1 cellular context compared by ENCODE assay signal in genomic region chr11:34357646-34358257, GRCh38.
A peak's percentile ranks its signal among the peaks of the same experiment; 100 is the strongest.
TF ChIP-seq lines count a peak whose summit lies in the region.

Gene ABTB2, minus strand, starts transcription at chr11:34358010.

TF ChIP-seq in HepG2, 621 proteins besides CTCF, POLR2A, EP300 and RAD21 (continued from another document and continues in another):
- TF ChIP-seq, protein P1, sequence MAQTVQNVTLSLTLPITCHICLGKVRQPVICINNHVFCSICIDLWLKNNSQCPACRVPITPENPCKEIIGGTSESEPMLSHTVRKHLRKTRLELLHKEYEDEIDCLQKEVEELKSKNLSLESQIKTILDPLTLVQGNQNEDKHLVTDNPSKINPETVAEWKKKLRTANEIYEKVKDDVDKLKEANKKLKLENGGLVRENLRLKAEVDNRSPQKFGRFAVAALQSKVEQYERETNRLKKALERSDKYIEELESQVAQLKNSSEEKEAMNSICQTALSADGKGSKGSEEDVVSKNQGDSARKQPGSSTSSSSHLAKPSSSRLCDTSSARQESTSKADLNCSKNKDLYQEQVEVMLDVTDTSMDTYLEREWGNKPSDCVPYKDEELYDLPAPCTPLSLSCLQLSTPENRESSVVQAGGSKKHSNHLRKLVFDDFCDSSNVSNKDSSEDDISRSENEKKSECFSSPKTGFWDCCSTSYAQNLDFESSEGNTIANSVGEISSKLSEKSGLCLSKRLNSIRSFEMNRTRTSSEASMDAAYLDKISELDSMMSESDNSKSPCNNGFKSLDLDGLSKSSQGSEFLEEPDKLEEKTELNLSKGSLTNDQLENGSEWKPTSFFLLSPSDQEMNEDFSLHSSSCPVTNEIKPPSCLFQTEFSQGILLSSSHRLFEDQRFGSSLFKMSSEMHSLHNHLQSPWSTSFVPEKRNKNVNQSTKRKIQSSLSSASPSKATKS (CRISPR knock-in tag; IDR thresholded peaks at IDR 0.05): no peak
- TF ChIP-seq POLR2G (IDR thresholded peaks at IDR 0.05; ENCODE audit: low read depth, low read length) (peak; percentile 91), NFYB (CRISPR knock-in tag; IDR thresholded peaks at IDR 0.05) (peak; percentile 92), SP5 (CRISPR knock-in tag; IDR thresholded peaks at IDR 0.05; ENCODE audit: borderline replicate concordance, low read depth) (no peak), ZFX (CRISPR knock-in tag; IDR thresholded peaks at IDR 0.05; ENCODE audit: low read depth) (no peak), NFE2 (CRISPR knock-in tag; IDR thresholded peaks at IDR 0.05) (no peak), KMT2B (CRISPR knock-in tag; IDR thresholded peaks at IDR 0.05) (no peak), ZSCAN25 (CRISPR knock-in tag; IDR thresholded peaks at IDR 0.05) (no peak), ZNF260 (CRISPR knock-in tag; IDR thresholded peaks at IDR 0.05; ENCODE audit: borderline replicate concordance, low read depth) (no peak), POGZ (CRISPR knock-in tag; IDR thresholded peaks at IDR 0.05) (peak; percentile 21; the same call in 1 of the 2 replicates), GTF3A (CRISPR knock-in tag; conservative IDR thresholded peaks at IDR 0.05) (no peak), ZNF567 (CRISPR knock-in tag; IDR thresholded peaks at IDR 0.05; ENCODE audit: borderline replicate concordance) (no peak), ZFP41 (CRISPR knock-in tag; IDR thresholded peaks at IDR 0.05; ENCODE audit: borderline replicate concordance) (no peak), ZNF326 (CRISPR knock-in tag; IDR thresholded peaks at IDR 0.05; ENCODE audit: borderline replicate concordance) (no peak), SP2 (CRISPR knock-in tag; IDR thresholded peaks at IDR 0.05) (peak; percentile 67), RBM39 (IDR thresholded peaks at IDR 0.05; ENCODE audit: low read depth, low read length, poor library complexity, severe bottlenecking) (no peak), ERF (CRISPR knock-in tag; IDR thresholded peaks at IDR 0.05) (no peak), ZNF124 (CRISPR knock-in tag; IDR thresholded peaks at IDR 0.05) (no peak; the same call in 1 of the 2 replicates), MZF1 (CRISPR knock-in tag; IDR thresholded peaks at IDR 0.05; ENCODE audit: borderline replicate concordance) (no peak), ONECUT2 (CRISPR knock-in tag; IDR thresholded peaks at IDR 0.05) (no peak), SKIL (CRISPR knock-in tag; IDR thresholded peaks at IDR 0.05; ENCODE audit: borderline replicate concordance) (peak; percentile 46; the same call in 1 of the 2 replicates), KDM6A (CRISPR knock-in tag; IDR thresholded peaks at IDR 0.05; ENCODE audit: low read depth) (no peak), REL (CRISPR knock-in tag; conservative IDR thresholded peaks at IDR 0.05) (no peak), SUZ12 (IDR thresholded peaks at IDR 0.05; ENCODE audit: low read depth, low read length) (no peak), ZNF24 (IDR thresholded peaks at IDR 0.05) (no peak), ZNF775 (CRISPR knock-in tag; IDR thresholded peaks at IDR 0.05; ENCODE audit: borderline replicate concordance) (no peak), PCBP1 (IDR thresholded peaks at IDR 0.05; ENCODE audit: borderline replicate concordance, low read depth, low read length) (no peak), ZNF468 (CRISPR knock-in tag; IDR thresholded peaks at IDR 0.05) (no peak), ISL2 (CRISPR knock-in tag; IDR thresholded peaks at IDR 0.05) (no peak), PBX3 (CRISPR knock-in tag; IDR thresholded peaks at IDR 0.05; ENCODE audit: borderline replicate concordance) (no peak), HDAC2 (CRISPR knock-in tag; IDR thresholded peaks at IDR 0.05) (no peak), KMT2A (CRISPR knock-in tag; IDR thresholded peaks at IDR 0.05) (peak; percentile 24; the same call in 1 of the 2 replicates), ZNF598 (CRISPR knock-in tag; IDR thresholded peaks at IDR 0.05; ENCODE audit: borderline replicate concordance) (no peak), ZMAT3 (CRISPR knock-in tag; conservative IDR thresholded peaks at IDR 0.05) (no peak), ZNF839 (CRISPR knock-in tag; IDR thresholded peaks at IDR 0.05; ENCODE audit: borderline replicate concordance) (no peak), TGIF2 (CRISPR knock-in tag; IDR thresholded peaks at IDR 0.05) (0 out of 2 replicates have a peak, but pooled peaks have one; percentile 9), SATB2 (CRISPR knock-in tag; IDR thresholded peaks at IDR 0.05) (no peak), ATM (IDR thresholded peaks at IDR 0.05; ENCODE audit: borderline replicate concordance) (no peak)
- TF ChIP-seq, protein P2, sequence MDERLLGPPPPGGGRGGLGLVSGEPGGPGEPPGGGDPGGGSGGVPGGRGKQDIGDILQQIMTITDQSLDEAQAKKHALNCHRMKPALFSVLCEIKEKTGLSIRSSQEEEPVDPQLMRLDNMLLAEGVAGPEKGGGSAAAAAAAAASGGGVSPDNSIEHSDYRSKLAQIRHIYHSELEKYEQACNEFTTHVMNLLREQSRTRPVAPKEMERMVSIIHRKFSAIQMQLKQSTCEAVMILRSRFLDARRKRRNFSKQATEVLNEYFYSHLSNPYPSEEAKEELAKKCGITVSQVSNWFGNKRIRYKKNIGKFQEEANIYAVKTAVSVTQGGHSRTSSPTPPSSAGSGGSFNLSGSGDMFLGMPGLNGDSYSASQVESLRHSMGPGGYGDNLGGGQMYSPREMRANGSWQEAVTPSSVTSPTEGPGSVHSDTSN (CRISPR knock-in tag; IDR thresholded peaks at IDR 0.05): no peak
- TF ChIP-seq, protein P3, sequence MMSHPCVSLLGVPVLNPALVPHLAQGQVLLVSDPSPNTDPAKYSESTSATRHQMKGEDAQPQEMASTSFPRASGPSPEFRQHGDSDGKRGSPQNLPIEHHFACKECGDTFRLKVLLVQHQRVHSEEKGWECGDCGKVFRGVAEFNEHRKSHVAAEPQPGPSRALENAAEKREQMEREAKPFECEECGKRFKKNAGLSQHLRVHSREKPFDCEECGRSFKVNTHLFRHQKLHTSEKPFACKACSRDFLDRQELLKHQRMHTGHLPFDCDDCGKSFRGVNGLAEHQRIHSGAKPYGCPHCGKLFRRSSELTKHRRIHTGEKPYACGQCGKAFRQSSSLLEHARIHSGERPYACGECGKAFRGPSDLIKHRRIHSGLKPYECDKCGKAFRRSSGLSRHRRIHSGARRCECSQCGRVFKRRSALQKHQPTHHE (CRISPR knock-in tag; IDR thresholded peaks at IDR 0.05; ENCODE audit: borderline replicate concordance): no peak
- TF ChIP-seq, protein P4, sequence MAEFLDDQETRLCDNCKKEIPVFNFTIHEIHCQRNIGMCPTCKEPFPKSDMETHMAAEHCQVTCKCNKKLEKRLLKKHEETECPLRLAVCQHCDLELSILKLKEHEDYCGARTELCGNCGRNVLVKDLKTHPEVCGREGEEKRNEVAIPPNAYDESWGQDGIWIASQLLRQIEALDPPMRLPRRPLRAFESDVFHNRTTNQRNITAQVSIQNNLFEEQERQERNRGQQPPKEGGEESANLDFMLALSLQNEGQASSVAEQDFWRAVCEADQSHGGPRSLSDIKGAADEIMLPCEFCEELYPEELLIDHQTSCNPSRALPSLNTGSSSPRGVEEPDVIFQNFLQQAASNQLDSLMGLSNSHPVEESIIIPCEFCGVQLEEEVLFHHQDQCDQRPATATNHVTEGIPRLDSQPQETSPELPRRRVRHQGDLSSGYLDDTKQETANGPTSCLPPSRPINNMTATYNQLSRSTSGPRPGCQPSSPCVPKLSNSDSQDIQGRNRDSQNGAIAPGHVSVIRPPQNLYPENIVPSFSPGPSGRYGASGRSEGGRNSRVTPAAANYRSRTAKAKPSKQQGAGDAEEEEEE (CRISPR knock-in tag; IDR thresholded peaks at IDR 0.05; ENCODE audit: borderline replicate concordance): no peak
- TF ChIP-seq, protein P5, sequence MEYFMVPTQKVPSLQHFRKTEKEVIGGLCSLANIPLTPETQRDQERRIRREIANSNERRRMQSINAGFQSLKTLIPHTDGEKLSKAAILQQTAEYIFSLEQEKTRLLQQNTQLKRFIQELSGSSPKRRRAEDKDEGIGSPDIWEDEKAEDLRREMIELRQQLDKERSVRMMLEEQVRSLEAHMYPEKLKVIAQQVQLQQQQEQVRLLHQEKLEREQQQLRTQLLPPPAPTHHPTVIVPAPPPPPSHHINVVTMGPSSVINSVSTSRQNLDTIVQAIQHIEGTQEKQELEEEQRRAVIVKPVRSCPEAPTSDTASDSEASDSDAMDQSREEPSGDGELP (IDR thresholded peaks at IDR 0.05; ENCODE audit: borderline replicate concordance, low read depth): peak; percentile 97
- TF ChIP-seq, protein P6, sequence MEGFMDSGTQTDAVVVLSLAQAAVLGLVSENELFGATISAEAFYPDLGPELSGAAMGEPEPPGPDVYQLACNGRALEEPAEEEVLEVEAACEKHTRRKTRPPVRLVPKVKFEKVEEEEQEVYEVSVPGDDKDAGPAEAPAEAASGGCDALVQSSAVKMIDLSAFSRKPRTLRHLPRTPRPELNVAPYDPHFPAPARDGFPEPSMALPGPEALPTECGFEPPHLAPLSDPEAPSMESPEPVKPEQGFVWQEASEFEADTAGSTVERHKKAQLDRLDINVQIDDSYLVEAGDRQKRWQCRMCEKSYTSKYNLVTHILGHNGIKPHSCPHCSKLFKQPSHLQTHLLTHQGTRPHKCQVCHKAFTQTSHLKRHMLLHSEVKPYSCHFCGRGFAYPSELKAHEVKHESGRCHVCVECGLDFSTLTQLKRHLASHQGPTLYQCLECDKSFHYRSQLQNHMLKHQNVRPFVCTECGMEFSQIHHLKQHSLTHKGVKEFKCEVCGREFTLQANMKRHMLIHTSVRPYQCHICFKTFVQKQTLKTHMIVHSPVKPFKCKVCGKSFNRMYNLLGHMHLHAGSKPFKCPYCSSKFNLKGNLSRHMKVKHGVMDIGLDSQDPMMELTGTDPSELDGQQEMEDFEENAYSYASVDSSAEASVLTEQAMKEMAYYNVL (CRISPR knock-in tag; IDR thresholded peaks at IDR 0.05; ENCODE audit: borderline replicate concordance): no peak
- TF ChIP-seq, protein P7, sequence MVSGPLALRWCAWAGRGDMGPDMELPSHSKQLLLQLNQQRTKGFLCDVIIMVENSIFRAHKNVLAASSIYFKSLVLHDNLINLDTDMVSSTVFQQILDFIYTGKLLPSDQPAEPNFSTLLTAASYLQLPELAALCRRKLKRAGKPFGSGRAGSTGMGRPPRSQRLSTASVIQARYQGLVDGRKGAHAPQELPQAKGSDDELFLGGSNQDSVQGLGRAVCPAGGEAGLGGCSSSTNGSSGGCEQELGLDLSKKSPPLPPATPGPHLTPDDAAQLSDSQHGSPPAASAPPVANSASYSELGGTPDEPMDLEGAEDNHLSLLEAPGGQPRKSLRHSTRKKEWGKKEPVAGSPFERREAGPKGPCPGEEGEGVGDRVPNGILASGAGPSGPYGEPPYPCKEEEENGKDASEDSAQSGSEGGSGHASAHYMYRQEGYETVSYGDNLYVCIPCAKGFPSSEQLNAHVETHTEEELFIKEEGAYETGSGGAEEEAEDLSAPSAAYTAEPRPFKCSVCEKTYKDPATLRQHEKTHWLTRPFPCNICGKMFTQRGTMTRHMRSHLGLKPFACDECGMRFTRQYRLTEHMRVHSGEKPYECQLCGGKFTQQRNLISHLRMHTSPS (CRISPR knock-in tag; IDR thresholded peaks at IDR 0.05; ENCODE audit: low read depth): no peak
- TF ChIP-seq, protein P8, sequence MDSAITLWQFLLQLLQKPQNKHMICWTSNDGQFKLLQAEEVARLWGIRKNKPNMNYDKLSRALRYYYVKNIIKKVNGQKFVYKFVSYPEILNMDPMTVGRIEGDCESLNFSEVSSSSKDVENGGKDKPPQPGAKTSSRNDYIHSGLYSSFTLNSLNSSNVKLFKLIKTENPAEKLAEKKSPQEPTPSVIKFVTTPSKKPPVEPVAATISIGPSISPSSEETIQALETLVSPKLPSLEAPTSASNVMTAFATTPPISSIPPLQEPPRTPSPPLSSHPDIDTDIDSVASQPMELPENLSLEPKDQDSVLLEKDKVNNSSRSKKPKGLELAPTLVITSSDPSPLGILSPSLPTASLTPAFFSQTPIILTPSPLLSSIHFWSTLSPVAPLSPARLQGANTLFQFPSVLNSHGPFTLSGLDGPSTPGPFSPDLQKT (CRISPR knock-in tag; IDR thresholded peaks at IDR 0.05; ENCODE audit: borderline replicate concordance): no peak
- TF ChIP-seq, protein P9, sequence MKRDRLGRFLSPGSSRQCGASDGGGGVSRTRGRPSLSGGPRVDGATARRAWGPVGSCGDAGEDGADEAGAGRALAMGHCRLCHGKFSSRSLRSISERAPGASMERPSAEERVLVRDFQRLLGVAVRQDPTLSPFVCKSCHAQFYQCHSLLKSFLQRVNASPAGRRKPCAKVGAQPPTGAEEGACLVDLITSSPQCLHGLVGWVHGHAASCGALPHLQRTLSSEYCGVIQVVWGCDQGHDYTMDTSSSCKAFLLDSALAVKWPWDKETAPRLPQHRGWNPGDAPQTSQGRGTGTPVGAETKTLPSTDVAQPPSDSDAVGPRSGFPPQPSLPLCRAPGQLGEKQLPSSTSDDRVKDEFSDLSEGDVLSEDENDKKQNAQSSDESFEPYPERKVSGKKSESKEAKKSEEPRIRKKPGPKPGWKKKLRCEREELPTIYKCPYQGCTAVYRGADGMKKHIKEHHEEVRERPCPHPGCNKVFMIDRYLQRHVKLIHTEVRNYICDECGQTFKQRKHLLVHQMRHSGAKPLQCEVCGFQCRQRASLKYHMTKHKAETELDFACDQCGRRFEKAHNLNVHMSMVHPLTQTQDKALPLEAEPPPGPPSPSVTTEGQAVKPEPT (CRISPR knock-in tag; IDR thresholded peaks at IDR 0.05; ENCODE audit: low read depth): no peak
